ENCODE assay signal across 26 cellular contexts in the genomic region with DNA sequence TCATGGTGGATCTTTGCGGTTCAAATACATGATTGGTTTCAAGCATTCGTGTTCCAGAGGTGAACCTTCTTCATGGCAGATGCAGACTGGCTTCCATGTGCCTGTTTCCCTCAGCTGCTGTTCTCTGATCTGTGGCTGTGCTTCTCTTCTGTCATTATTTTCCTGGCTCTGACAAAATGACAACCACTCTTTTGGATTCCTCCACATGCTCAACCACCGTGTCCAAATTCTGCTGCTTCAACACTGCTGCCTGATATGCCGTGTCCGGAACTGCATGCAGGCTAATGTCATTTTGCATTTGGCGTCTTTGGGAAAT.
"Had no signal": no experiment of that assay in that cellular context is flagged by ENCODE, and none has a peak within 500 bp of the region (broad histone marks: within the 10 kb centered on the region; RNA-seq: fewer than 3 reads in every experiment).

No MANE protein-coding gene starts in this region.

- H3K4me1 Mint-ChIP-seq: activated T-helper 17 cell treated with anti-CD3 and anti-CD28 coated beads, Interleukin-2, amount 50 U/mL, for 72 hours; central memory CD8-positive, alpha-beta T cell; T-cell had no signal

- H3K4me3 Mint-ChIP-seq: activated naive CD8-positive, alpha-beta T cell; activated T-cell treated with anti-CD3 and anti-CD28 coated beads, Interleukin-2, amount 50 U/mL, for 24 hours; activated T-helper 17 cell treated with anti-CD3 and anti-CD28 coated beads, Interleukin-2, amount 50 U/mL, for 72 hours; central memory CD8-positive, alpha-beta T cell; natural killer cell treated with Interleukin-12 subunit alpha and Interleukin-12 subunit beta and Interleukin-15 and Interleukin-18, amount 100 ng/mL, for 72 hours; stimulated activated naive B cell treated with anti-CD40 and anti-IgM and Interleukin-4, amounts not matched to agents 10 μg/mL and 1 μg/mL and 100 μg/mL, for 72 hours; T-cell; T-helper 2 cell treated with Interferon-gamma antibody and Interleukin-4, amounts not matched to agents 5 μg/mL and 100 μg/mL, for 36 hours had no signal

- H3K36me3 Mint-ChIP-seq: activated naive CD8-positive, alpha-beta T cell; natural killer cell treated with Interleukin-12 subunit alpha and Interleukin-12 subunit beta and Interleukin-15 and Interleukin-18, amount 100 ng/mL, for 72 hours; T-cell had no signal

- DNase-seq: activated CD4-positive, alpha-beta T cell treated with anti-CD3 and anti-CD28 coated beads, Interleukin-2, amount 50 U/mL, for 1 hour; activated CD4-positive, CD25-positive, alpha-beta regulatory T cell treated with anti-CD3 and anti-CD28 coated beads, Interleukin-2, amount 50 U/mL, for 72 hours; activated CD8-positive, alpha-beta memory T cell treated with anti-CD3 and anti-CD28 coated beads for 24 hours; activated CD8-positive, alpha-beta memory T cell treated with anti-CD3 and anti-CD28 coated beads, Interleukin-2, amount 50 U/mL, for 4 hours; activated naive CD4-positive, alpha-beta T cell; activated T-cell treated with anti-CD3 and anti-CD28 coated beads, Interleukin-2, amount 50 U/mL, for 24 hours; adrenal gland; brain microvascular endothelial cell; colonic mucosa; kidney; stimulated activated CD4-positive, alpha-beta T cell treated with anti-CD3 and anti-CD28 coated beads, Interleukin-15, amount 100 ng/mL, for 24 hours; stimulated activated CD8-positive, alpha-beta memory T cell treated with anti-CD3 and anti-CD28 coated beads, Interleukin-4, amount 100 ng/mL, for 48 hours; stimulated activated naive B cell treated with anti-CD40 and anti-IgM and Interleukin-4, amounts not matched to agents 10 μg/mL and 1 μg/mL and 100 μg/mL, for 72 hours; T-cell; testis; uterus; WERI-Rb-1 had no signal

- H3K27ac Mint-ChIP-seq: activated naive CD8-positive, alpha-beta T cell; activated T-cell treated with anti-CD3 and anti-CD28 coated beads, Interleukin-2, amount 50 U/mL, for 24 hours; activated T-helper 17 cell treated with anti-CD3 and anti-CD28 coated beads, Interleukin-2, amount 50 U/mL, for 72 hours; natural killer cell treated with Interleukin-12 subunit alpha and Interleukin-12 subunit beta and Interleukin-15 and Interleukin-18, amount 100 ng/mL, for 72 hours; stimulated activated naive B cell treated with anti-CD40 and anti-IgM and Interleukin-4, amounts not matched to agents 10 μg/mL and 1 μg/mL and 100 μg/mL, for 72 hours; T-cell; T-helper 2 cell treated with Interferon-gamma antibody and Interleukin-4, amounts not matched to agents 5 μg/mL and 100 μg/mL, for 36 hours had no signal

- H3K36me3 ChIP-seq: adrenal gland, ascending aorta, brain microvascular endothelial cell, colonic mucosa, uterus, WERI-Rb-1 had no signal

- H3K27ac ChIP-seq: adrenal gland, ascending aorta, brain microvascular endothelial cell, colonic mucosa, testis, uterus, WERI-Rb-1 had no signal

- H3K27me3 Mint-ChIP-seq: activated naive CD8-positive, alpha-beta T cell; activated T-cell treated with anti-CD3 and anti-CD28 coated beads, Interleukin-2, amount 50 U/mL, for 24 hours; activated T-helper 17 cell treated with anti-CD3 and anti-CD28 coated beads, Interleukin-2, amount 50 U/mL, for 72 hours; central memory CD8-positive, alpha-beta T cell; T-cell had no signal

- H3K4me1 ChIP-seq: adrenal gland, ascending aorta, colonic mucosa, testis, uterus had no signal

- ATAC-seq: activated T-helper 17 cell treated with anti-CD3 and anti-CD28 coated beads, Interleukin-2, amount 50 U/mL, for 72 hours; natural killer cell treated with Interleukin-12 subunit alpha and Interleukin-12 subunit beta and Interleukin-15 and Interleukin-18, amount 100 ng/mL, for 72 hours; sciatic nerve; stimulated activated naive B cell treated with anti-CD40 and anti-IgM and Interleukin-4, amounts not matched to agents 10 μg/mL and 1 μg/mL and 100 μg/mL, for 72 hours; T-cell had no signal

- H3K27me3 ChIP-seq: adrenal gland, ascending aorta, brain microvascular endothelial cell, colonic mucosa, testis, uterus had no signal

- H3K9me3 ChIP-seq: adrenal gland, ascending aorta, colonic mucosa, testis, uterus had no signal

- H3K4me3 ChIP-seq: adrenal gland, ascending aorta, colonic mucosa, lung, smooth muscle cell, testis, uterus had no signal

- H3K4me2 ChIP-seq: smooth muscle cell had no signal
